12 cellular contexts compared by ENCODE assay signal in the genomic region with DNA sequence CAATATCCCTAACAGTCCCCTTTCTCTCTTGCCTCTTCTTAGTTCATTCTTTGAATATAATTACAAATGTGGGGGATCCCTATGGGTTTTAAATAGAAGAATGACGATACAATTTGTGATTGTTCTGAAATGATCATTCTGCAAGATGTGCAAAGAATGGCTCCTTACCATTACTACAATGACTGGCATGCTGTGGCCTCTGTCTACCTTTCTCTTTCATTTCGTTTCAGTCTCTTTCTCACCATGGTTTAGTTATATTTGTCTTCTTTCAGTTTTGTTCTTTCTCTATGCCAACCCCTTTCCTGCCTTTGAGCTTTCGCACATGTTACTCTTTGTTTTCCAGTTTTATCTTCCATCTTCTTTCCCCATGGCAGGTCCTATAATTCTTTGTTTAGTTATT.
DNase-seq lines count a peak whose midpoint lies in the region; ATAC-seq and TF ChIP-seq lines count a peak whose summit lies in the region.
"Had no signal": no experiment of that assay in that cellular context is flagged by ENCODE, and none has a peak within 500 bp of the region (broad histone marks: within the 10 kb centered on the region; RNA-seq: fewer than 3 reads in every experiment).

No MANE protein-coding gene starts in this region.

- H3K36me3 ChIP-seq in smooth muscle cell (ENCODE audit: low read depth) = no peaks in the 10 kb centered on the region
- H3K36me3 ChIP-seq: neural progenitor cell had no signal

- WGBS in smooth muscle cell (ENCODE audit: low lambda C conversion rate) = 73% methylated on average over 3 of the region's 3 CpGs

- no peak overlapping the region for H3K27ac ChIP-seq in coronary artery
- H3K27ac ChIP-seq in smooth muscle cell (ENCODE audit: low read depth) = no peak overlapping the region
- H3K27ac ChIP-seq: HL-60, neural progenitor cell had no signal

- TF ChIP-seq CTCF in GM10248 (IDR thresholded peaks at IDR 0.05; ENCODE audit: control extremely low read depth, extremely low read depth, low read depth, missing control alignments) (no peak), coronary artery (IDR thresholded peaks at IDR 0.05) (no peak), smooth muscle cell (IDR thresholded peaks at IDR 0.05; ENCODE audit: borderline replicate concordance, insufficient read depth, poor library complexity, severe bottlenecking) (no peak)

- H3F3A ChIP-seq in smooth muscle cell (ENCODE audit: low read depth) = peaks cover 2% of the 10 kb centered on the region

- POLR2A ChIA-PET in GM10248 (lab: Yijun Ruan, JAX) = no interaction called here

- no peak overlapping the region for H3K4me3 ChIP-seq in coronary artery
- H3K4me3 ChIP-seq in smooth muscle cell = no peak overlapping the region
- H3K4me3 ChIP-seq: neural progenitor cell had no signal

- H3K9me3 ChIP-seq in smooth muscle cell (replicated peaks; ENCODE audit: low read depth) = no peaks in the 10 kb centered on the region

- no peaks in the 10 kb centered on the region for H3K79me2 ChIP-seq in smooth muscle cell (ENCODE audit: low read depth)

- no peaks in the 10 kb centered on the region for H3K27me3 ChIP-seq in smooth muscle cell (ENCODE audit: low read depth)
- H3K27me3 ChIP-seq: neural progenitor cell had no signal

- peaks cover 6% of the 10 kb centered on the region for H3K4me1 ChIP-seq in smooth muscle cell (ENCODE audit: low read depth)
- H3K4me1 ChIP-seq: neural progenitor cell had no signal

- DNase-seq in GM10248 (ENCODE audit: extremely low spot score) = peak; percentile 45
- no peak for DNase-seq in pons (ENCODE audit: low spot score)
- no peak for DNase-seq in coronary artery (ENCODE audit: low spot score)
- DNase-seq in smooth muscle cell (lab: John Stamatoyannopoulos, UW; ENCODE audit: unreplicated experiment) = no peak
- no peak for DNase-seq in hepatic stellate cell (ENCODE audit: low spot score)
- DNase-seq: kidney, NCI-H146 had no signal

- peak; percentile 100 for ATAC-seq in GM18907 (IDR thresholded peaks at IDR 0.05; ENCODE audit: unreplicated experiment)
- peak; percentile 100 for ATAC-seq in GM21717 (IDR thresholded peaks at IDR 0.05; ENCODE audit: unreplicated experiment)
- ATAC-seq in HG03108 (IDR thresholded peaks at IDR 0.05; ENCODE audit: unreplicated experiment) = peak; percentile 99

- H3K4me2 ChIP-seq in smooth muscle cell = no peak overlapping the region
- H3K4me2 ChIP-seq: neural progenitor cell had no signal

- H2AFZ ChIP-seq in smooth muscle cell (ENCODE audit: low read depth) = no peak overlapping the region
- H2AFZ ChIP-seq: neural progenitor cell had no signal

- no peak overlapping the region for H3K9ac ChIP-seq in smooth muscle cell (ENCODE audit: low read depth)
- H3K9ac ChIP-seq: neural progenitor cell had no signal

- no peaks in the 10 kb centered on the region for H4K20me1 ChIP-seq in smooth muscle cell (ENCODE audit: low read depth)

- CTCF ChIA-PET in GM10248 (lab: Yijun Ruan, JAX) = no interaction called here
